8 cellular contexts compared by ENCODE assay signal in the genomic region with DNA sequence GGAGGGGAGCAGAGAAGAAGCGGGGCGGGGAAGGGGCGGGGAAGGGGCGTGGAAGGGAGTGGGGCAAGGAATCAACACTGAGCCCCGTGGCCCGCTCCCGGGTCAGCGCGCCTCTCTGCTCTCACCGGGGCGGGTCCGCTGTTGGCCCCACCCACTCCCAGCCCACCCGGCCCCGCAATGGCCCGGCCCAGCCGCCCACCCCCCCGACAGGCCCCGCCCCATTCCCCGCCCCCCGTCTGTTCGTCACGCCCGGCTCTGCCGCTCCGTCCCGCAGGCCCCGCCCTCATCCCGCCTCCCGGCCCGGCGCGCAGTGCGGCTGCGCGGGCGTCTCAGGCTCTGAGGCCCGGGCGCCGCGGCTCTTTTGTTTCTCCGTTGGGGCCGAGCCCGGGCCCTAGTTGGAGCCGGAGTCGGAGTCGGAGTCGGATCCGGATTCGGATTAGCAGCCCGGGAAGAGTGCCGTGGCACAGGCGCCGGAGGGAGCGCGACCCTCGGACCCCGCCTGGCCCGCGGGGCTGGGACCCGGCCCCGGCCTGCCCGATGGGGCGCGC. TPM values are rescaled to one million over a fixed set of nuclear protein-coding genes. Genes with fewer than 3 reads are reported as not detected.
DNase-seq lines count a peak whose midpoint lies in the region; ATAC-seq, FAIRE-seq and TF ChIP-seq lines count a peak whose summit lies in the region.

A gene (plus strand): TSS at position 310 of the 548 bp plus-strand sequence. CDS start 380 bp downstream, outside the sequence.

- H3K36me3 ChIP-seq in trophoblast cell (ENCODE audit: control insufficient read depth in 1 of 2, insufficient read depth in 2 of 2, low read length in 2 of 2) (peaks cover 15 to 16% of the 10 kb centered on the region in 2 experiments), tibial artery (peaks cover 0 to 27% (median 18%) of the 10 kb centered on the region in 3 donors)

- H3K79me1 ChIP-seq in trophoblast cell (ENCODE audit: low read length), result peaks cover 14% of the 10 kb centered on the region

- H3K79me2 ChIP-seq in trophoblast cell (ENCODE audit: control insufficient read depth, insufficient read depth, low read length, poor library complexity), result peaks cover 22% of the 10 kb centered on the region

- peak within 1 kb of the TSS; percentile 90 for H4K91ac ChIP-seq in trophoblast cell (ENCODE audit: low read depth, low read length)

- peak within 1 kb of the TSS; percentile 93 for H4K12ac ChIP-seq in trophoblast cell (ENCODE audit: low read depth, low read length)

- no peak within 1 kb of the TSS for H3K23ac ChIP-seq in trophoblast cell (ENCODE audit: low read length)

- H3K27me3 Mint-ChIP-seq in activated naive CD8-positive, alpha-beta T cell treated with anti-CD3 and anti-CD28 coated beads, Interleukin-2, amount 10 ng/mL, durations not matched to agents 7 days and 5 days, result peaks cover 3% of the 10 kb centered on the region

- H3K27ac ChIP-seq in trophoblast cell (ENCODE audit: low read depth, low read length) (no peak within 1 kb of the TSS), tibial artery (peak within 1 kb of the TSS; percentile 95 to 98)

- no peaks in the 10 kb centered on the region for H3K9me3 ChIP-seq in trophoblast cell (ENCODE audit: insufficient read depth, low read depth, low read length)
- no peaks in the 10 kb centered on the region for H3K9me3 ChIP-seq in tibial artery

- WGBS in trophoblast cell (ENCODE audit: extremely low coverage, insufficient coverage, insufficient read length), result no CpG with 5 or more reads among the region's 64 CpGs

- DNase-seq in GM12891 (ENCODE audit: insufficient read length, low spot score) (peak; percentile 100), NCI-H1417 (lab: John Stamatoyannopoulos, UW) (peak; percentile 95 to 97 (median 96)), SW 1271 (lab: John Stamatoyannopoulos, UW) (peak; percentile 47 to 90), Right ventricle myocardium superior (peak; percentile 97), trophoblast cell (peak; percentile 92 to 97), tibial artery (peak; percentile 92 to 96)
- DNase-seq in activated naive CD8-positive, alpha-beta T cell treated with anti-CD3 and anti-CD28 coated beads, Interleukin-2, amount 10 ng/mL, durations not matched to agents 7 days and 5 days, result peak; percentile 98

- H3K4me3 ChIP-seq in trophoblast cell (ENCODE audit: low read depth, low read length), result peak within 1 kb of the TSS; percentile 83
- peak within 1 kb of the TSS; percentile 82 to 91 for H3K4me3 ChIP-seq in tibial artery

- no peaks in the 10 kb centered on the region for H3K36me3 Mint-ChIP-seq in activated naive CD8-positive, alpha-beta T cell treated with anti-CD3 and anti-CD28 coated beads, Interleukin-2, amount 10 ng/mL, durations not matched to agents 7 days and 5 days

- H3K9ac ChIP-seq in trophoblast cell (ENCODE audit: low read length), result peak within 1 kb of the TSS; percentile 97

- no peak within 1 kb of the TSS for H2AK5ac ChIP-seq in trophoblast cell (ENCODE audit: low read length)

- peaks cover 11 to 17% of the 10 kb centered on the region in 2 experiments for H3K4me1 ChIP-seq in trophoblast cell (ENCODE audit: control insufficient read depth in 1 of 2, insufficient read depth in 2 of 2, low read length in 2 of 2)
- H3K4me1 ChIP-seq in tibial artery, result peaks cover 0 to 33% (median 12%) of the 10 kb centered on the region in 4 donors

- H3K4ac ChIP-seq in trophoblast cell (ENCODE audit: low read depth, low read length), result peak within 1 kb of the TSS; percentile 65

- ATAC-seq in HG02763 (IDR thresholded peaks at IDR 0.05; ENCODE audit: unreplicated experiment) (peak; percentile 79), Right ventricle myocardium superior (ENCODE audit: poor library complexity) (peak; percentile 73)
- ATAC-seq in activated naive CD8-positive, alpha-beta T cell treated with anti-CD3 and anti-CD28 coated beads, Interleukin-2, amount 10 ng/mL, durations not matched to agents 7 days and 5 days (ENCODE audit: low read depth), result peak; percentile 83

- H4K8ac ChIP-seq in trophoblast cell (ENCODE audit: low read depth, low read length), result peak within 1 kb of the TSS; percentile 92

- peak within 1 kb of the TSS; percentile 79 for H2AFZ ChIP-seq in trophoblast cell (ENCODE audit: insufficient read depth, low read length, poor library complexity)

- peak within 1 kb of the TSS; percentile 84 for H3K27ac Mint-ChIP-seq in activated naive CD8-positive, alpha-beta T cell treated with anti-CD3 and anti-CD28 coated beads, Interleukin-2, amount 10 ng/mL, durations not matched to agents 7 days and 5 days

- H3K27me3 ChIP-seq in trophoblast cell (ENCODE audit: insufficient read depth, low read length), result no peaks in the 10 kb centered on the region
- no peaks in the 10 kb centered on the region for H3K27me3 ChIP-seq in tibial artery

- H3K4me1 Mint-ChIP-seq in activated naive CD8-positive, alpha-beta T cell treated with anti-CD3 and anti-CD28 coated beads, Interleukin-2, amount 10 ng/mL, durations not matched to agents 7 days and 5 days, result peaks cover 12% of the 10 kb centered on the region

- H3K9me3 Mint-ChIP-seq in activated naive CD8-positive, alpha-beta T cell treated with anti-CD3 and anti-CD28 coated beads, Interleukin-2, amount 10 ng/mL, durations not matched to agents 7 days and 5 days, result no peaks in the 10 kb centered on the region

- H2BK5ac ChIP-seq in trophoblast cell (ENCODE audit: low read depth, low read length, poor library complexity), result peak within 1 kb of the TSS; percentile 89

- H3K4me2 ChIP-seq in trophoblast cell (ENCODE audit: low read length), result peak within 1 kb of the TSS; percentile 77

- peak; percentile 89 for FAIRE-seq in GM12891 (lab: Jason Lieb, UNC)

- peak within 1 kb of the TSS; percentile 61 for H2BK120ac ChIP-seq in trophoblast cell (ENCODE audit: insufficient read depth, low read length, poor library complexity)

- intact Hi-C loops in Right ventricle myocardium superior (cut with DNase I) (no loop called here), tibial artery (cut with DNase I; ENCODE audit: low total_unique reads) (loop anchor here (5.0 kb wide), 1 partner anchor 598 kb away; a partner anchor contains a TSS)

- POLR2A ChIA-PET in activated naive CD8-positive, alpha-beta T cell treated with anti-CD3 and anti-CD28 coated beads, Interleukin-2, amount 10 ng/mL, durations not matched to agents 7 days and 5 days (lab: Charles Lee), result no interaction called here

- no peak within 1 kb of the TSS for H2BK12ac ChIP-seq in trophoblast cell (ENCODE audit: low read length)

- peak within 1 kb of the TSS; percentile 89 for H3K4me3 Mint-ChIP-seq in activated naive CD8-positive, alpha-beta T cell treated with anti-CD3 and anti-CD28 coated beads, Interleukin-2, amount 10 ng/mL, durations not matched to agents 7 days and 5 days

- peak within 1 kb of the TSS; percentile 90 for H3K18ac ChIP-seq in trophoblast cell (ENCODE audit: low read length)

- peak within 1 kb of the TSS; percentile 91 for H3K14ac ChIP-seq in trophoblast cell (ENCODE audit: low read length)

- TF ChIP-seq CTCF in tibial artery (IDR thresholded peaks at IDR 0.05), result no peak

- no peak for TF ChIP-seq POLR2A in GM12891 (IDR thresholded peaks at IDR 0.05; ENCODE audit: low read depth, low read length)

TF ChIP-seq in GM12891, 5 proteins besides CTCF, POLR2A, EP300 and RAD21:
- TF ChIP-seq POU2F2 (IDR thresholded peaks at IDR 0.05; ENCODE audit: low read depth, low read length) (no peak), TAF1 (IDR thresholded peaks at IDR 0.05; ENCODE audit: low read depth, low read length) (no peak), SPI1 (IDR thresholded peaks at IDR 0.05; ENCODE audit: low read depth, low read length) (no peak), POLR2AphosphoS5 (IDR thresholded peaks at IDR 0.05; ENCODE audit: low read depth, low read length) (0 out of 2 replicates have a peak, but pooled peaks have one; percentile 24), PAX5 (IDR thresholded peaks at IDR 0.05; ENCODE audit: insufficient read depth, low read length, severe bottlenecking) (no peak)

RNA-seq across cellular contexts. Expression of the gene that starts here (rescaled TPM):
- polyA plus RNA-seq in GM12891 (2012; ENCODE audit: low read depth, missing spikeins), result 5.8 TPM
- total RNA-seq in activated naive CD8-positive, alpha-beta T cell treated with anti-CD3 and anti-CD28 coated beads, Interleukin-2, amount 10 ng/mL, durations not matched to agents 7 days and 5 days, result 10 to 100 TPM; 32.6 to 33.2 TPM
- total RNA-seq in Right ventricle myocardium superior, result 49.8 TPM
- polyA plus RNA-seq in trophoblast cell (2013), result 74.0 and 74.9 TPM in 2 replicates
